13 cellular contexts compared by ENCODE assay signal in genomic region chr12:21456291-21456780, GRCh38. TPM values are rescaled to one million over a fixed set of nuclear protein-coding genes. Genes with fewer than 3 reads are reported as not detected.
DNase-seq lines count a peak whose midpoint lies in the region; ATAC-seq lines count a peak whose summit lies in the region.
"Had no signal": no experiment of that assay in that cellular context is flagged by ENCODE, and none has a peak within 500 bp of the region (broad histone marks: within the 10 kb centered on the region; RNA-seq: fewer than 3 reads in every experiment).

No MANE protein-coding gene starts in this region.

- no peak overlapping the region for H3K4me3 ChIP-seq in effector memory CD4-positive, alpha-beta T cell (ENCODE audit: insufficient read depth, low read depth, low read length, poor library complexity, severe bottlenecking)
- H3K4me3 ChIP-seq: Peyer's patch, tibial artery had no signal

- peak; percentile 77 for DNase-seq in activated CD8-positive, alpha-beta memory T cell treated with anti-CD3 and anti-CD28 coated beads, Interleukin-2, amount 10 ng/mL, durations not matched to agents 7 days and 5 days
- DNase-seq in activated CD8-positive, alpha-beta memory T cell treated with anti-CD3 and anti-CD28 coated beads for 24 hours, result no peak
- peak; percentile 63 for DNase-seq in activated CD4-positive, alpha-beta memory T cell treated with anti-CD3 and anti-CD28 coated beads, Interleukin-2, amount 10 ng/mL, durations not matched to agents 7 days and 5 days
- peak in 2 of 3 donors; percentile 5 to 11 for DNase-seq in effector memory CD4-positive, alpha-beta T cell
- peak; percentile 46 for DNase-seq in stimulated activated naive CD4-positive, alpha-beta T cell treated with Interleukin-2 at 50 U/mL for 16 hours (lab: John Stamatoyannopoulos, UW)
- DNase-seq in NCI-H82 treated with DMSO at 0.1 percent for 48 hours (lab: John Stamatoyannopoulos, UW; ENCODE audit: unreplicated experiment), result no peak
- DNase-seq: 8988T, NCI-H187, Peyer's patch, tibial artery had no signal

- no peaks in the 10 kb centered on the region for H3K27me3 Mint-ChIP-seq in activated CD8-positive, alpha-beta memory T cell treated with anti-CD3 and anti-CD28 coated beads, Interleukin-2, amount 10 ng/mL, durations not matched to agents 7 days and 5 days
- no peaks in the 10 kb centered on the region for H3K27me3 Mint-ChIP-seq in activated CD4-positive, alpha-beta memory T cell treated with anti-CD3 and anti-CD28 coated beads, Interleukin-2, amount 10 ng/mL, durations not matched to agents 7 days and 5 days

- peaks cover 25% of the 10 kb centered on the region for H3K4me1 ChIP-seq in effector memory CD4-positive, alpha-beta T cell (ENCODE audit: control insufficient read depth, insufficient read depth, low read length, poor library complexity, severe bottlenecking)
- H3K4me1 ChIP-seq: Peyer's patch, tibial artery had no signal

- H3K27ac Mint-ChIP-seq in activated CD8-positive, alpha-beta memory T cell treated with anti-CD3 and anti-CD28 coated beads, Interleukin-2, amount 10 ng/mL, durations not matched to agents 7 days and 5 days, result peak overlapping the region; percentile 99
- H3K27ac Mint-ChIP-seq in activated CD4-positive, alpha-beta memory T cell treated with anti-CD3 and anti-CD28 coated beads, Interleukin-2, amount 10 ng/mL, durations not matched to agents 7 days and 5 days, result peak overlapping the region; percentile 94

- H3K4me1 Mint-ChIP-seq in activated CD8-positive, alpha-beta memory T cell treated with anti-CD3 and anti-CD28 coated beads, Interleukin-2, amount 10 ng/mL, durations not matched to agents 7 days and 5 days, result peaks cover 55% of the 10 kb centered on the region
- H3K4me1 Mint-ChIP-seq in activated CD4-positive, alpha-beta memory T cell treated with anti-CD3 and anti-CD28 coated beads, Interleukin-2, amount 10 ng/mL, durations not matched to agents 7 days and 5 days, result peaks cover 56% of the 10 kb centered on the region

- CTCF ChIA-PET in activated CD8-positive, alpha-beta memory T cell treated with anti-CD3 and anti-CD28 coated beads, Interleukin-2, amount 10 ng/mL, durations not matched to agents 7 days and 5 days (lab: Charles Lee), result no interaction called here
- CTCF ChIA-PET in activated CD4-positive, alpha-beta memory T cell treated with anti-CD3 and anti-CD28 coated beads, Interleukin-2, amount 10 ng/mL, durations not matched to agents 7 days and 5 days (lab: Charles Lee), result interaction anchor here (0.5 to 1.6 kb wide), 6 partner anchors 12 to 53 kb away, joined by 3 to 4 read pairs (median 3); partner anchors contain the start of genes GOLT1B and RECQL

- H3K9me3 Mint-ChIP-seq in activated CD8-positive, alpha-beta memory T cell treated with anti-CD3 and anti-CD28 coated beads, Interleukin-2, amount 10 ng/mL, durations not matched to agents 7 days and 5 days (ENCODE audit: low read depth), result no peaks in the 10 kb centered on the region
- no peaks in the 10 kb centered on the region for H3K9me3 Mint-ChIP-seq in activated CD4-positive, alpha-beta memory T cell treated with anti-CD3 and anti-CD28 coated beads, Interleukin-2, amount 10 ng/mL, durations not matched to agents 7 days and 5 days

- no peaks in the 10 kb centered on the region for H3K27me3 ChIP-seq in effector memory CD4-positive, alpha-beta T cell (replicated peaks; ENCODE audit: control insufficient read depth, insufficient read depth, low read length, poor library complexity, severe bottlenecking)
- H3K27me3 ChIP-seq: Peyer's patch, tibial artery had no signal

- POLR2A ChIA-PET in activated CD4-positive, alpha-beta memory T cell treated with anti-CD3 and anti-CD28 coated beads, Interleukin-2, amount 10 ng/mL, durations not matched to agents 7 days and 5 days (lab: Charles Lee), result interaction anchor here (0.7 to 7.2 kb wide), 8 partner anchors 9 to 201 kb away, joined by 3 to 57 read pairs (median 6); partner anchors contain the start of genes GOLT1B, LDHB, PYROXD1 and RECQL

- H3K27ac ChIP-seq in effector memory CD4-positive, alpha-beta T cell (ENCODE audit: insufficient read depth, low read length, poor library complexity, severe bottlenecking), result peak overlapping the region; percentile 41
- H3K27ac ChIP-seq: HL-60, Peyer's patch, tibial artery had no signal

- peak; percentile 82 for ATAC-seq in activated CD8-positive, alpha-beta memory T cell treated with anti-CD3 and anti-CD28 coated beads, Interleukin-2, amount 10 ng/mL, durations not matched to agents 7 days and 5 days
- ATAC-seq in GM18502 (IDR thresholded peaks at IDR 0.05; ENCODE audit: poor library complexity, unreplicated experiment) (no peak), GM18907 (IDR thresholded peaks at IDR 0.05; ENCODE audit: unreplicated experiment) (no peak)

- peak overlapping the region; percentile 54 for H3K4me3 Mint-ChIP-seq in activated CD8-positive, alpha-beta memory T cell treated with anti-CD3 and anti-CD28 coated beads, Interleukin-2, amount 10 ng/mL, durations not matched to agents 7 days and 5 days
- peak overlapping the region; percentile 40 for H3K4me3 Mint-ChIP-seq in activated CD4-positive, alpha-beta memory T cell treated with anti-CD3 and anti-CD28 coated beads, Interleukin-2, amount 10 ng/mL, durations not matched to agents 7 days and 5 days

- H3K36me3 Mint-ChIP-seq in activated CD8-positive, alpha-beta memory T cell treated with anti-CD3 and anti-CD28 coated beads, Interleukin-2, amount 10 ng/mL, durations not matched to agents 7 days and 5 days, result peaks cover 51% of the 10 kb centered on the region
- peaks cover 64% of the 10 kb centered on the region for H3K36me3 Mint-ChIP-seq in activated CD4-positive, alpha-beta memory T cell treated with anti-CD3 and anti-CD28 coated beads, Interleukin-2, amount 10 ng/mL, durations not matched to agents 7 days and 5 days (ENCODE audit: low read depth)

- no peaks in the 10 kb centered on the region for H3K9me3 ChIP-seq in effector memory CD4-positive, alpha-beta T cell (ENCODE audit: control insufficient read depth, low read length)
- H3K9me3 ChIP-seq: Peyer's patch, tibial artery had no signal

- H3K36me3 ChIP-seq in effector memory CD4-positive, alpha-beta T cell (ENCODE audit: control insufficient read depth, insufficient read depth, low read length), result peaks cover 21% of the 10 kb centered on the region

RNA-seq across cellular contexts. Expression of gene PYROXD1, which starts 18.9 kb away (rescaled TPM):
- total RNA-seq in activated CD8-positive, alpha-beta memory T cell treated with anti-CD3 and anti-CD28 coated beads, Interleukin-2, amount 10 ng/mL, durations not matched to agents 7 days and 5 days, result 10 to 100 TPM; 19.4 to 25.8 TPM
- 10 to 100 TPM; 32.8 to 35.8 TPM for total RNA-seq in activated CD4-positive, alpha-beta memory T cell treated with anti-CD3 and anti-CD28 coated beads, Interleukin-2, amount 10 ng/mL, durations not matched to agents 7 days and 5 days

RNA-seq across cellular contexts. Expression of gene RECQL, which starts 45.1 kb away (rescaled TPM):
- total RNA-seq in activated CD8-positive, alpha-beta memory T cell treated with anti-CD3 and anti-CD28 coated beads, Interleukin-2, amount 10 ng/mL, durations not matched to agents 7 days and 5 days, result 10 to 100 TPM; 87.6 to 91.5 TPM
- 100 to 1,000 TPM in 1 of 2 experiments, 10 to 100 TPM in 1; 87.6 to 100 TPM for total RNA-seq in activated CD4-positive, alpha-beta memory T cell treated with anti-CD3 and anti-CD28 coated beads, Interleukin-2, amount 10 ng/mL, durations not matched to agents 7 days and 5 days

RNA-seq across cellular contexts. Expression of gene GOLT1B, which starts 45.3 kb away (rescaled TPM):
- total RNA-seq in activated CD8-positive, alpha-beta memory T cell treated with anti-CD3 and anti-CD28 coated beads, Interleukin-2, amount 10 ng/mL, durations not matched to agents 7 days and 5 days, result 10 to 100 TPM; 35.1 to 36.8 TPM
- total RNA-seq in activated CD4-positive, alpha-beta memory T cell treated with anti-CD3 and anti-CD28 coated beads, Interleukin-2, amount 10 ng/mL, durations not matched to agents 7 days and 5 days, result 10 to 100 TPM; 44.1 to 57.5 TPM

Comparison
In these comparisons a context has a peak if more than half of its experiments do, and no peak if none do; other contexts are left out.
1. DNase-seq: peak in activated CD8-positive, alpha-beta memory T cell treated with anti-CD3 and anti-CD28 coated beads, Interleukin-2, amount 10 ng/mL, durations not matched to agents 7 days and 5 days (single experiment), activated CD4-positive, alpha-beta memory T cell treated with anti-CD3 and anti-CD28 coated beads, Interleukin-2, amount 10 ng/mL, durations not matched to agents 7 days and 5 days (single experiment), effector memory CD4-positive, alpha-beta T cell (2 of 3) and stimulated activated naive CD4-positive, alpha-beta T cell treated with Interleukin-2 at 50 U/mL for 16 hours (single experiment); none in activated CD8-positive, alpha-beta memory T cell treated with anti-CD3 and anti-CD28 coated beads for 24 hours (single experiment) and NCI-H82 treated with DMSO at 0.1 percent for 48 hours (single experiment).